Comparison of ENCODE assay signal across 1 cellular context in the genomic region with DNA sequence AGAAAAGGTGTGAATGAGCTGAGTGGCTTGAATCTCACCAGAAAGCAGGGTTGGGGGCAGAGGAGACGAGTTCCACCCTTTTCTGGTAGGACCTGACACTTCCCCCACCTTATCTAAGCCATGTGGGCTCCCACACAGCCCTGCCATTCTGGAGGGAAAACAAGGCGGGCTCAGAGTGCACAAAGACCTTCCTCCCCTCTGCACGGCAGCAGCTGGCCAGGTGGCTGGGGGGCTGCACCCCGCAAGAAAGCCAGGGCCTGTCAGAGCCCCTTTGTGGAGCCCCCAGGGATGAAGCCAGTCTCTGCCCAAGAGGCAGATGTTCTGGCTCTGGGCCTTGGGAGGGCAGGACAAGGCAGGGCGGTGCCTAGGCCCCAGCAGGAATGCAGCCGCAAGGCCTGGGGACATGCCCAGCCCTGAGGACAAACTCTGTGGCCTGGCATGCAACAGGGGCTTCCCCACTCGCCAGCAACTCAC.
TF ChIP-seq lines count a peak whose summit lies in the region.

No MANE protein-coding gene starts in this region.

TF ChIP-seq in K562, 482 proteins besides CTCF, POLR2A, EP300 and RAD21 (continued from another document and continues in another):
- TF ChIP-seq, protein P1, sequence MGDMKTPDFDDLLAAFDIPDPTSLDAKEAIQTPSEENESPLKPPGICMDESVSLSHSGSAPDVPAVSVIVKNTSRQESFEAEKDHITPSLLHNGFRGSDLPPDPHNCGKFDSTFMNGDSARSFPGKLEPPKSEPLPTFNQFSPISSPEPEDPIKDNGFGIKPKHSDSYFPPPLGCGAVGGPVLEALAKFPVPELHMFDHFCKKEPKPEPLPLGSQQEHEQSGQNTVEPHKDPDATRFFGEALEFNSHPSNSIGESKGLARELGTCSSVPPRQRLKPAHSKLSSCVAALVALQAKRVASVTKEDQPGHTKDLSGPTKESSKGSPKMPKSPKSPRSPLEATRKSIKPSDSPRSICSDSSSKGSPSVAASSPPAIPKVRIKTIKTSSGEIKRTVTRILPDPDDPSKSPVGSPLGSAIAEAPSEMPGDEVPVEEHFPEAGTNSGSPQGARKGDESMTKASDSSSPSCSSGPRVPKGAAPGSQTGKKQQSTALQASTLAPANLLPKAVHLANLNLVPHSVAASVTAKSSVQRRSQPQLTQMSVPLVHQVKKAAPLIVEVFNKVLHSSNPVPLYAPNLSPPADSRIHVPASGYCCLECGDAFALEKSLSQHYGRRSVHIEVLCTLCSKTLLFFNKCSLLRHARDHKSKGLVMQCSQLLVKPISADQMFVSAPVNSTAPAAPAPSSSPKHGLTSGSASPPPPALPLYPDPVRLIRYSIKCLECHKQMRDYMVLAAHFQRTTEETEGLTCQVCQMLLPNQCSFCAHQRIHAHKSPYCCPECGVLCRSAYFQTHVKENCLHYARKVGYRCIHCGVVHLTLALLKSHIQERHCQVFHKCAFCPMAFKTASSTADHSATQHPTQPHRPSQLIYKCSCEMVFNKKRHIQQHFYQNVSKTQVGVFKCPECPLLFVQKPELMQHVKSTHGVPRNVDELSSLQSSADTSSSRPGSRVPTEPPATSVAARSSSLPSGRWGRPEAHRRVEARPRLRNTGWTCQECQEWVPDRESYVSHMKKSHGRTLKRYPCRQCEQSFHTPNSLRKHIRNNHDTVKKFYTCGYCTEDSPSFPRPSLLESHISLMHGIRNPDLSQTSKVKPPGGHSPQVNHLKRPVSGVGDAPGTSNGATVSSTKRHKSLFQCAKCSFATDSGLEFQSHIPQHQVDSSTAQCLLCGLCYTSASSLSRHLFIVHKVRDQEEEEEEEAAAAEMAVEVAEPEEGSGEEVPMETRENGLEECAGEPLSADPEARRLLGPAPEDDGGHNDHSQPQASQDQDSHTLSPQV (IDR thresholded peaks at IDR 0.05) = peak; percentile 65
- no peak for TF ChIP-seq YBX1 (IDR thresholded peaks at IDR 0.05)
- 0 out of 2 replicates have a peak, but pooled peaks have one; percentile 6 for TF ChIP-seq CBFA2T3 (IDR thresholded peaks at IDR 0.05)
- TF ChIP-seq MBD2 (IDR thresholded peaks at IDR 0.05; ENCODE audit: borderline replicate concordance, low read depth) = no peak
- TF ChIP-seq, protein P2, sequence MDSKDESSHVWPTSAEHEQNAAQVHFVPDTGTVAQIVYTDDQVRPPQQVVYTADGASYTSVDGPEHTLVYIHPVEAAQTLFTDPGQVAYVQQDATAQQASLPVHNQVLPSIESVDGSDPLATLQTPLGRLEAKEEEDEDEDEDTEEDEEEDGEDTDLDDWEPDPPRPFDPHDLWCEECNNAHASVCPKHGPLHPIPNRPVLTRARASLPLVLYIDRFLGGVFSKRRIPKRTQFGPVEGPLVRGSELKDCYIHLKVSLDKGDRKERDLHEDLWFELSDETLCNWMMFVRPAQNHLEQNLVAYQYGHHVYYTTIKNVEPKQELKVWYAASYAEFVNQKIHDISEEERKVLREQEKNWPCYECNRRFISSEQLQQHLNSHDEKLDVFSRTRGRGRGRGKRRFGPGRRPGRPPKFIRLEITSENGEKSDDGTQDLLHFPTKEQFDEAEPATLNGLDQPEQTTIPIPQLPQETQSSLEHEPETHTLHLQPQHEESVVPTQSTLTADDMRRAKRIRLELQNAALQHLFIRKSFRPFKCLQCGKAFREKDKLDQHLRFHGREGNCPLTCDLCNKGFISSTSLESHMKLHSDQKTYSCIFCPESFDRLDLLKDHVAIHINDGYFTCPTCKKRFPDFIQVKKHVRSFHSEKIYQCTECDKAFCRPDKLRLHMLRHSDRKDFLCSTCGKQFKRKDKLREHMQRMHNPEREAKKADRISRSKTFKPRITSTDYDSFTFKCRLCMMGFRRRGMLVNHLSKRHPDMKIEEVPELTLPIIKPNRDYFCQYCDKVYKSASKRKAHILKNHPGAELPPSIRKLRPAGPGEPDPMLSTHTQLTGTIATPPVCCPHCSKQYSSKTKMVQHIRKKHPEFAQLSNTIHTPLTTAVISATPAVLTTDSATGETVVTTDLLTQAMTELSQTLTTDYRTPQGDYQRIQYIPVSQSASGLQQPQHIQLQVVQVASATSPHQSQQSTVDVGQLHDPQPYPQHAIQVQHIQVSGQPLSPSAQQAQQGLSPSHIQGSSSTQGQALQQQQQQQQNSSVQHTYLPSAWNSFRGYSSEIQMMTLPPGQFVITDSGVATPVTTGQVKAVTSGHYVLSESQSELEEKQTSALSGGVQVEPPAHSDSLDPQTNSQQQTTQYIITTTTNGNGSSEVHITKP (IDR thresholded peaks at IDR 0.05; ENCODE audit: partially characterized antibody) = peak; percentile 68
- TF ChIP-seq, protein P3, sequence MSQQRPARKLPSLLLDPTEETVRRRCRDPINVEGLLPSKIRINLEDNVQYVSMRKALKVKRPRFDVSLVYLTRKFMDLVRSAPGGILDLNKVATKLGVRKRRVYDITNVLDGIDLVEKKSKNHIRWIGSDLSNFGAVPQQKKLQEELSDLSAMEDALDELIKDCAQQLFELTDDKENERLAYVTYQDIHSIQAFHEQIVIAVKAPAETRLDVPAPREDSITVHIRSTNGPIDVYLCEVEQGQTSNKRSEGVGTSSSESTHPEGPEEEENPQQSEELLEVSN (IDR thresholded peaks at IDR 0.05; ENCODE audit: borderline replicate concordance in 1 of 2, extremely low read depth in 1 of 2, insufficient read depth in 1 of 2, insufficient read length in 1 of 2, low read depth in 1 of 2, low read length in 1 of 2, poor library complexity in 1 of 2, severe bottlenecking in 1 of 2) = peak; percentile 64 to 87
- TF ChIP-seq, protein P4, sequence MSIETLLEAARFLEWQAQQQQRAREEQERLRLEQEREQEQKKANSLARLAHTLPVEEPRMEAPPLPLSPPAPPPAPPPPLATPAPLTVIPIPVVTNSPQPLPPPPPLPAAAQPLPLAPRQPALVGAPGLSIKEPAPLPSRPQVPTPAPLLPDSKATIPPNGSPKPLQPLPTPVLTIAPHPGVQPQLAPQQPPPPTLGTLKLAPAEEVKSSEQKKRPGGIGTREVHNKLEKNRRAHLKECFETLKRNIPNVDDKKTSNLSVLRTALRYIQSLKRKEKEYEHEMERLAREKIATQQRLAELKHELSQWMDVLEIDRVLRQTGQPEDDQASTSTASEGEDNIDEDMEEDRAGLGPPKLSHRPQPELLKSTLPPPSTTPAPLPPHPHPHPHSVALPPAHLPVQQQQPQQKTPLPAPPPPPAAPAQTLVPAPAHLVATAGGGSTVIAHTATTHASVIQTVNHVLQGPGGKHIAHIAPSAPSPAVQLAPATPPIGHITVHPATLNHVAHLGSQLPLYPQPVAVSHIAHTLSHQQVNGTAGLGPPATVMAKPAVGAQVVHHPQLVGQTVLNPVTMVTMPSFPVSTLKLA (conservative IDR thresholded peaks at IDR 0.05) = peak in 1 of 2 experiments; percentile 35; a peak in 1 of 4 replicates
- TF ChIP-seq, protein P5, sequence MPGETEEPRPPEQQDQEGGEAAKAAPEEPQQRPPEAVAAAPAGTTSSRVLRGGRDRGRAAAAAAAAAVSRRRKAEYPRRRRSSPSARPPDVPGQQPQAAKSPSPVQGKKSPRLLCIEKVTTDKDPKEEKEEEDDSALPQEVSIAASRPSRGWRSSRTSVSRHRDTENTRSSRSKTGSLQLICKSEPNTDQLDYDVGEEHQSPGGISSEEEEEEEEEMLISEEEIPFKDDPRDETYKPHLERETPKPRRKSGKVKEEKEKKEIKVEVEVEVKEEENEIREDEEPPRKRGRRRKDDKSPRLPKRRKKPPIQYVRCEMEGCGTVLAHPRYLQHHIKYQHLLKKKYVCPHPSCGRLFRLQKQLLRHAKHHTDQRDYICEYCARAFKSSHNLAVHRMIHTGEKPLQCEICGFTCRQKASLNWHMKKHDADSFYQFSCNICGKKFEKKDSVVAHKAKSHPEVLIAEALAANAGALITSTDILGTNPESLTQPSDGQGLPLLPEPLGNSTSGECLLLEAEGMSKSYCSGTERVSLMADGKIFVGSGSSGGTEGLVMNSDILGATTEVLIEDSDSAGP (CRISPR knock-in tag; IDR thresholded peaks at IDR 0.05) = no peak
- TF ChIP-seq SPI1 (IDR thresholded peaks at IDR 0.05; ENCODE audit: borderline replicate concordance, low read depth, low read length) = 0 out of 2 replicates have a peak, but pooled peaks have one; percentile 9
- TF ChIP-seq CEBPG (CRISPR knock-in tag; IDR thresholded peaks at IDR 0.05) = no peak
- no peak for TF ChIP-seq CEBPG (tag; conservative IDR thresholded peaks at IDR 0.05 in 1 of 2, IDR thresholded peaks at IDR 0.05 in 1 of 2)
- TF ChIP-seq ZNF695 (CRISPR knock-in tag; IDR thresholded peaks at IDR 0.05) = no peak
- TF ChIP-seq, protein P6, sequence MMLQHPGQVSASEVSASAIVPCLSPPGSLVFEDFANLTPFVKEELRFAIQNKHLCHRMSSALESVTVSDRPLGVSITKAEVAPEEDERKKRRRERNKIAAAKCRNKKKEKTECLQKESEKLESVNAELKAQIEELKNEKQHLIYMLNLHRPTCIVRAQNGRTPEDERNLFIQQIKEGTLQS (IDR thresholded peaks at IDR 0.05) = no peak
- TF ChIP-seq, protein P6 (CRISPR knock-in tag; conservative IDR thresholded peaks at IDR 0.05) = no peak
- TF ChIP-seq POLR2G (IDR thresholded peaks at IDR 0.05; ENCODE audit: low read depth, low read length) = 0 out of 2 replicates have a peak, but pooled peaks have one; percentile 40
- TF ChIP-seq, protein P7, sequence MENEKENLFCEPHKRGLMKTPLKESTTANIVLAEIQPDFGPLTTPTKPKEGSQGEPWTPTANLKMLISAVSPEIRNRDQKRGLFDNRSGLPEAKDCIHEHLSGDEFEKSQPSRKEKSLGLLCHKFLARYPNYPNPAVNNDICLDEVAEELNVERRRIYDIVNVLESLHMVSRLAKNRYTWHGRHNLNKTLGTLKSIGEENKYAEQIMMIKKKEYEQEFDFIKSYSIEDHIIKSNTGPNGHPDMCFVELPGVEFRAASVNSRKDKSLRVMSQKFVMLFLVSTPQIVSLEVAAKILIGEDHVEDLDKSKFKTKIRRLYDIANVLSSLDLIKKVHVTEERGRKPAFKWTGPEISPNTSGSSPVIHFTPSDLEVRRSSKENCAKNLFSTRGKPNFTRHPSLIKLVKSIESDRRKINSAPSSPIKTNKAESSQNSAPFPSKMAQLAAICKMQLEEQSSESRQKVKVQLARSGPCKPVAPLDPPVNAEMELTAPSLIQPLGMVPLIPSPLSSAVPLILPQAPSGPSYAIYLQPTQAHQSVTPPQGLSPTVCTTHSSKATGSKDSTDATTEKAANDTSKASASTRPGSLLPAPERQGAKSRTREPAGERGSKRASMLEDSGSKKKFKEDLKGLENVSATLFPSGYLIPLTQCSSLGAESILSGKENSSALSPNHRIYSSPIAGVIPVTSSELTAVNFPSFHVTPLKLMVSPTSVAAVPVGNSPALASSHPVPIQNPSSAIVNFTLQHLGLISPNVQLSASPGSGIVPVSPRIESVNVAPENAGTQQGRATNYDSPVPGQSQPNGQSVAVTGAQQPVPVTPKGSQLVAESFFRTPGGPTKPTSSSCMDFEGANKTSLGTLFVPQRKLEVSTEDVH (IDR thresholded peaks at IDR 0.05; ENCODE audit: low read depth, partially characterized antibody) = no peak
- no peak for TF ChIP-seq ZKSCAN1 (IDR thresholded peaks at IDR 0.05; ENCODE audit: low read depth, low read length)
- no peak for TF ChIP-seq KAT2B (IDR thresholded peaks at IDR 0.05; ENCODE audit: low read depth, low read length)
- TF ChIP-seq, protein P8, sequence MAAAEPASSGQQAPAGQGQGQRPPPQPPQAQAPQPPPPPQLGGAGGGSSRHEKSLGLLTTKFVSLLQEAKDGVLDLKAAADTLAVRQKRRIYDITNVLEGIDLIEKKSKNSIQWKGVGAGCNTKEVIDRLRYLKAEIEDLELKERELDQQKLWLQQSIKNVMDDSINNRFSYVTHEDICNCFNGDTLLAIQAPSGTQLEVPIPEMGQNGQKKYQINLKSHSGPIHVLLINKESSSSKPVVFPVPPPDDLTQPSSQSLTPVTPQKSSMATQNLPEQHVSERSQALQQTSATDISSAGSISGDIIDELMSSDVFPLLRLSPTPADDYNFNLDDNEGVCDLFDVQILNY (CRISPR knock-in tag; IDR thresholded peaks at IDR 0.05) = no peak
